11 cellular contexts compared by ENCODE assay signal in genomic region chr2:48749820-48750739, GRCh38. TPM values are rescaled to one million over a fixed set of nuclear protein-coding genes. Genes with fewer than 3 reads are reported as not detected.
DNase-seq lines count a peak whose midpoint lies in the region; ATAC-seq, FAIRE-seq and TF ChIP-seq lines count a peak whose summit lies in the region.
"Had no signal": no experiment of that assay in that cellular context is flagged by ENCODE, and none has a peak within 500 bp of the region (broad histone marks: within the 10 kb centered on the region; RNA-seq: fewer than 3 reads in every experiment).

No MANE protein-coding gene starts in this region.

- TF ChIP-seq POLR2A in H54 (IDR thresholded peaks at IDR 0.05; ENCODE audit: low read depth, low read length) = no peak

- FAIRE-seq in bronchial epithelial cell (lab: Jason Lieb, UNC) (no peak), H54 (lab: Jason Lieb, UNC) (no peak), small intestine (lab: Jason Lieb, UNC) (no peak)

- peak; percentile 14 for DNase-seq in bronchial epithelial cell (ENCODE audit: low read depth)
- no peak for DNase-seq in H54 (ENCODE audit: insufficient read length, low spot score)
- no peak for DNase-seq in left cardiac atrium
- DNase-seq in small intestine = no peak
- no peak for DNase-seq in omental fat pad (ENCODE audit: low spot score)
- DNase-seq: activated naive CD4-positive, alpha-beta T cell treated with anti-CD3 and anti-CD28 coated beads, Interleukin-2, amount 50 U/mL, for 16 hours; WERI-Rb-1 had no signal

- WGBS in small intestine, 3 donors = 54 to 71% (median 67%) methylated on average over 2 of the region's 2 CpGs

- H3K36me3 ChIP-seq in bronchial epithelial cell (ENCODE audit: control insufficient read depth, insufficient read depth, low read length) = no peaks in the 10 kb centered on the region
- H3K36me3 ChIP-seq in small intestine (ENCODE audit: control insufficient read depth in 2 of 2, insufficient read depth in 2 of 2, low read length in 2 of 2) = no peaks in the 10 kb centered on the region
- H3K36me3 ChIP-seq: WERI-Rb-1 had no signal

- peak; percentile 78 for ATAC-seq in GM18511 (IDR thresholded peaks at IDR 0.05; ENCODE audit: unreplicated experiment)
- peak; percentile 82 for ATAC-seq in GM21528 (IDR thresholded peaks at IDR 0.05; ENCODE audit: low FRiP score, unreplicated experiment)
- peak; percentile 74 for ATAC-seq in HG03103 (IDR thresholded peaks at IDR 0.05; ENCODE audit: low read depth, unreplicated experiment)
- no peak for ATAC-seq in left cardiac atrium
- ATAC-seq in omental fat pad (ENCODE audit: low FRiP score) = no peak

- no peak overlapping the region for H3K27ac ChIP-seq in small intestine (ENCODE audit: low read depth in 1 of 2, low read length in 1 of 2)
- H3K27ac ChIP-seq: GM23248, WERI-Rb-1 had no signal

- TF ChIP-seq CTCF in bronchial epithelial cell (IDR thresholded peaks at IDR 0.05; ENCODE audit: insufficient read depth, low read length, severe bottlenecking) (no peak), omental fat pad (IDR thresholded peaks at IDR 0.05) (no peak)

- no peaks in the 10 kb centered on the region for H3K4me1 ChIP-seq in small intestine (ENCODE audit: control insufficient read depth in 2 of 2, insufficient read depth in 1 of 2, low read depth in 1 of 2, low read length in 1 of 2)

- H3K27me3 ChIP-seq in bronchial epithelial cell (ENCODE audit: control insufficient read depth, insufficient read depth, low read length) = no peaks in the 10 kb centered on the region
- peaks cover 0 to 5% of the 10 kb centered on the region in 2 donors for H3K27me3 ChIP-seq in small intestine (ENCODE audit: control insufficient read depth in 2 of 2, insufficient read depth in 2 of 2, low read length in 2 of 2)

- intact Hi-C loops in left cardiac atrium (cut with DNase I) = no loop called here

- H3K4me3 ChIP-seq in bronchial epithelial cell (ENCODE audit: low read depth, low read length) (no peak overlapping the region), small intestine (ENCODE audit: low read depth in 1 of 2, low read length in 2 of 2) (no peak overlapping the region)
- H3K4me3 ChIP-seq: GM23248 had no signal

- H3K9me3 ChIP-seq in small intestine (ENCODE audit: control insufficient read depth, low read depth) = no peaks in the 10 kb centered on the region

RNA-seq across cellular contexts. Expression of gene LHCGR, which starts 5.4 kb away (rescaled TPM):
- total RNA-seq in bronchial epithelial cell (not detected in 2 replicates), left cardiac atrium (under 1 TPM; 0.26 to 0.44 TPM), omental fat pad (10 to 100 TPM in 1 of 4 donors, 1 to 10 TPM in 1, under 1 TPM in 1, not detected in 1; 0.96 to 13.1 (median 1.2) TPM)
- not detected for polyA plus RNA-seq in small intestine
- total RNA-seq: GM23248 had no signal
- polyA plus RNA-seq: GM23248 had no signal

Comparison
In these comparisons a context has a peak if more than half of its experiments do, and no peak if none do; other contexts are left out.
1. ATAC-seq: peak in GM18511 (single experiment), GM21528 (single experiment) and HG03103 (single experiment); none in left cardiac atrium (0 of 2) and omental fat pad (single experiment).